1 cellular context compared by ENCODE assay signal in the genomic region with DNA sequence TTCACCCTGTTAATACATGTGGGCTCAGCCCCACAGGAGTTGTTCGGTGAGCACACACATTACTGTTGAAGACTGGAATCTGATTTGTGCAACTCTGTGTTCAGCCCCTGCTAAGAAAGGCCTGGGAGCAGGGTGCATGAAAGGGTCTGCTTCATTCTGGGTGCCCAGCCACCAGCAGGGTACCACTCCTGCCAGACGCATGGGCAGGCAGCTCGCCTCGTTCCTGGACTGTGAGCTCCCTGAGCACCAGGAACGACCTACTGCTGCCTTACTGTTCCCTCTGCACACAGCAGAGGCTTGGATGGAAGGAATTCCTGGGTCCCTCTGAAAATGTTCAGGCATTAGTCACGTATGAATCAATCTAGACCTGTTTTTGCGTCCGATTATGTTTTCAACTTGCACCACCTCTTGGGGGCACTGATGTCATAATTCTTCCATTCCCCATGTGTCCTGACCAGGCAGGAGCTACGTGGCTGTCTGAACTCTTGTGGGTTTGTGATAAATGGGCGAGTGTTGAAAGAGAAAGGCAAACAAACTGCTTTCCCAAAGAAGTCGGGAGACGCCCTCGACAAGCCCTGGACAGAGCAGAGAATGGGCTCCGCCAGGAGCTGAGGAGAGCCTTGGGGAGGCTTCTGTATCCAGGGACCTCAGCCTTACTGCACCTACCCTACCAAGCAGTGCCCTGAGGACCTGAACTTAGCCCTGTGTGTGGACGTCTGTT.
A peak's percentile ranks its signal among the peaks of the same experiment; 100 is the strongest.
TF ChIP-seq lines count a peak whose summit lies in the region.

No MANE protein-coding gene starts in this region.

TF ChIP-seq in K562, 482 proteins besides CTCF, POLR2A, EP300 and RAD21 (continued from another document and continues in another):
- no peak for TF ChIP-seq NR0B1 (IDR thresholded peaks at IDR 0.05; ENCODE audit: partially characterized antibody)
- TF ChIP-seq RHOXF2B (CRISPR knock-in tag; conservative IDR thresholded peaks at IDR 0.05) = no peak
- no peak for TF ChIP-seq NCOA1 (IDR thresholded peaks at IDR 0.05; ENCODE audit: low read depth)
- TF ChIP-seq, protein P1, sequence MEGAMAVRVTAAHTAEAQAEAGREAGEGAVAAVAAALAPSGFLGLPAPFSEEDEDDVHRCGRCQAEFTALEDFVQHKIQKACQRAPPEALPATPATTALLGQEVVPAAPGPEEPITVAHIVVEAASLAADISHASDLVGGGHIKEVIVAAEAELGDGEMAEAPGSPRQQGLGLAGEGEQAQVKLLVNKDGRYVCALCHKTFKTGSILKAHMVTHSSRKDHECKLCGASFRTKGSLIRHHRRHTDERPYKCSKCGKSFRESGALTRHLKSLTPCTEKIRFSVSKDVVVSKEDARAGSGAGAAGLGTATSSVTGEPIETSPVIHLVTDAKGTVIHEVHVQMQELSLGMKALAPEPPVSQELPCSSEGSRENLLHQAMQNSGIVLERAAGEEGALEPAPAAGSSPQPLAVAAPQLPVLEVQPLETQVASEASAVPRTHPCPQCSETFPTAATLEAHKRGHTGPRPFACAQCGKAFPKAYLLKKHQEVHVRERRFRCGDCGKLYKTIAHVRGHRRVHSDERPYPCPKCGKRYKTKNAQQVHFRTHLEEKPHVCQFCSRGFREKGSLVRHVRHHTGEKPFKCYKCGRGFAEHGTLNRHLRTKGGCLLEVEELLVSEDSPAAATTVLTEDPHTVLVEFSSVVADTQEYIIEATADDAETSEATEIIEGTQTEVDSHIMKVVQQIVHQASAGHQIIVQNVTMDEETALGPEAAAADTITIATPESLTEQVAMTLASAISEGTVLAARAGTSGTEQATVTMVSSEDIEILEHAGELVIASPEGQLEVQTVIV (CRISPR knock-in tag; IDR thresholded peaks at IDR 0.05; ENCODE audit: borderline replicate concordance) = no peak
- TF ChIP-seq HNRNPH1 (optimal IDR thresholded peaks at IDR 0.05; ENCODE audit: low read depth, low read length) = no peak
- no peak for TF ChIP-seq ZNF76 (CRISPR knock-in tag; IDR thresholded peaks at IDR 0.05; ENCODE audit: borderline replicate concordance)
- TF ChIP-seq ZNF695 (CRISPR knock-in tag; IDR thresholded peaks at IDR 0.05) = no peak
- no peak for TF ChIP-seq PURB (CRISPR knock-in tag; IDR thresholded peaks at IDR 0.05; ENCODE audit: low read depth)
- TF ChIP-seq ZNF780A (CRISPR knock-in tag; IDR thresholded peaks at IDR 0.05) = no peak
- TF ChIP-seq KAT8 (IDR thresholded peaks at IDR 0.05; ENCODE audit: low read depth) = no peak
- no peak for TF ChIP-seq NFXL1 (CRISPR knock-in tag; IDR thresholded peaks at IDR 0.05)
- TF ChIP-seq NKRF (IDR thresholded peaks at IDR 0.05; ENCODE audit: borderline replicate concordance) = no peak
- TF ChIP-seq ZNF764 (CRISPR knock-in tag; IDR thresholded peaks at IDR 0.05; ENCODE audit: low read depth) = no peak
- TF ChIP-seq FOXP1 (CRISPR knock-in tag; IDR thresholded peaks at IDR 0.05) = peak; percentile 48; the same call in 1 of the 2 replicates
- TF ChIP-seq, protein P2, sequence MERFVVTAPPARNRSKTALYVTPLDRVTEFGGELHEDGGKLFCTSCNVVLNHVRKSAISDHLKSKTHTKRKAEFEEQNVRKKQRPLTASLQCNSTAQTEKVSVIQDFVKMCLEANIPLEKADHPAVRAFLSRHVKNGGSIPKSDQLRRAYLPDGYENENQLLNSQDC (CRISPR knock-in tag; IDR thresholded peaks at IDR 0.05) = no peak
- 0 out of 2 replicates have a peak, but pooled peaks have one; percentile 39 for TF ChIP-seq GTF2F1 (IDR thresholded peaks at IDR 0.05; ENCODE audit: low read depth, low read length)
- TF ChIP-seq ZNF133 (CRISPR knock-in tag; IDR thresholded peaks at IDR 0.05) = no peak
- TF ChIP-seq, protein P3, sequence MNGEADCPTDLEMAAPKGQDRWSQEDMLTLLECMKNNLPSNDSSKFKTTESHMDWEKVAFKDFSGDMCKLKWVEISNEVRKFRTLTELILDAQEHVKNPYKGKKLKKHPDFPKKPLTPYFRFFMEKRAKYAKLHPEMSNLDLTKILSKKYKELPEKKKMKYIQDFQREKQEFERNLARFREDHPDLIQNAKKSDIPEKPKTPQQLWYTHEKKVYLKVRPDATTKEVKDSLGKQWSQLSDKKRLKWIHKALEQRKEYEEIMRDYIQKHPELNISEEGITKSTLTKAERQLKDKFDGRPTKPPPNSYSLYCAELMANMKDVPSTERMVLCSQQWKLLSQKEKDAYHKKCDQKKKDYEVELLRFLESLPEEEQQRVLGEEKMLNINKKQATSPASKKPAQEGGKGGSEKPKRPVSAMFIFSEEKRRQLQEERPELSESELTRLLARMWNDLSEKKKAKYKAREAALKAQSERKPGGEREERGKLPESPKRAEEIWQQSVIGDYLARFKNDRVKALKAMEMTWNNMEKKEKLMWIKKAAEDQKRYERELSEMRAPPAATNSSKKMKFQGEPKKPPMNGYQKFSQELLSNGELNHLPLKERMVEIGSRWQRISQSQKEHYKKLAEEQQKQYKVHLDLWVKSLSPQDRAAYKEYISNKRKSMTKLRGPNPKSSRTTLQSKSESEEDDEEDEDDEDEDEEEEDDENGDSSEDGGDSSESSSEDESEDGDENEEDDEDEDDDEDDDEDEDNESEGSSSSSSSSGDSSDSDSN (IDR thresholded peaks at IDR 0.05; ENCODE audit: borderline replicate concordance in 1 of 2, low read depth in 2 of 2, low read length in 2 of 2) = 0 out of 4 replicates have a peak, but pooled peaks of 1 of the 2 experiments have one; percentile 35
- TF ChIP-seq TEAD4 (IDR thresholded peaks at IDR 0.05; ENCODE audit: low read length) = peak; percentile 72
- no peak for TF ChIP-seq TEAD4 (CRISPR knock-in tag; IDR thresholded peaks at IDR 0.05; ENCODE audit: borderline replicate concordance)
- TF ChIP-seq THRB (CRISPR knock-in tag; conservative IDR thresholded peaks at IDR 0.05) = no peak
- no peak for TF ChIP-seq ZFP30 (CRISPR knock-in tag; IDR thresholded peaks at IDR 0.05; ENCODE audit: borderline replicate concordance)
- TF ChIP-seq ZNF224 (CRISPR knock-in tag; IDR thresholded peaks at IDR 0.05) = 0 out of 2 replicates have a peak, but pooled peaks have one; percentile 73
- peak; percentile 78 for TF ChIP-seq EP400 (IDR thresholded peaks at IDR 0.05)
- no peak for TF ChIP-seq ADNP (tag; IDR thresholded peaks at IDR 0.05)
- TF ChIP-seq MCM2 (IDR thresholded peaks at IDR 0.05; ENCODE audit: low read depth) = no peak
- no peak for TF ChIP-seq ZZZ3 (IDR thresholded peaks at IDR 0.05)
- TF ChIP-seq CCAR2 (IDR thresholded peaks at IDR 0.05; ENCODE audit: low read depth, low read length) = no peak
- no peak for TF ChIP-seq ZNF347 (CRISPR knock-in tag; IDR thresholded peaks at IDR 0.05; ENCODE audit: low read depth)
- TF ChIP-seq ZNF239 (CRISPR knock-in tag; IDR thresholded peaks at IDR 0.05) = no peak
- TF ChIP-seq, protein P4, sequence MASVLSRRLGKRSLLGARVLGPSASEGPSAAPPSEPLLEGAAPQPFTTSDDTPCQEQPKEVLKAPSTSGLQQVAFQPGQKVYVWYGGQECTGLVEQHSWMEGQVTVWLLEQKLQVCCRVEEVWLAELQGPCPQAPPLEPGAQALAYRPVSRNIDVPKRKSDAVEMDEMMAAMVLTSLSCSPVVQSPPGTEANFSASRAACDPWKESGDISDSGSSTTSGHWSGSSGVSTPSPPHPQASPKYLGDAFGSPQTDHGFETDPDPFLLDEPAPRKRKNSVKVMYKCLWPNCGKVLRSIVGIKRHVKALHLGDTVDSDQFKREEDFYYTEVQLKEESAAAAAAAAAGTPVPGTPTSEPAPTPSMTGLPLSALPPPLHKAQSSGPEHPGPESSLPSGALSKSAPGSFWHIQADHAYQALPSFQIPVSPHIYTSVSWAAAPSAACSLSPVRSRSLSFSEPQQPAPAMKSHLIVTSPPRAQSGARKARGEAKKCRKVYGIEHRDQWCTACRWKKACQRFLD (CRISPR knock-in tag; IDR thresholded peaks at IDR 0.05) = no peak
- TF ChIP-seq RUNX1 (IDR thresholded peaks at IDR 0.05; ENCODE audit: low read depth) = no peak; the same call in 1 of the 2 replicates
- TF ChIP-seq, protein P5, sequence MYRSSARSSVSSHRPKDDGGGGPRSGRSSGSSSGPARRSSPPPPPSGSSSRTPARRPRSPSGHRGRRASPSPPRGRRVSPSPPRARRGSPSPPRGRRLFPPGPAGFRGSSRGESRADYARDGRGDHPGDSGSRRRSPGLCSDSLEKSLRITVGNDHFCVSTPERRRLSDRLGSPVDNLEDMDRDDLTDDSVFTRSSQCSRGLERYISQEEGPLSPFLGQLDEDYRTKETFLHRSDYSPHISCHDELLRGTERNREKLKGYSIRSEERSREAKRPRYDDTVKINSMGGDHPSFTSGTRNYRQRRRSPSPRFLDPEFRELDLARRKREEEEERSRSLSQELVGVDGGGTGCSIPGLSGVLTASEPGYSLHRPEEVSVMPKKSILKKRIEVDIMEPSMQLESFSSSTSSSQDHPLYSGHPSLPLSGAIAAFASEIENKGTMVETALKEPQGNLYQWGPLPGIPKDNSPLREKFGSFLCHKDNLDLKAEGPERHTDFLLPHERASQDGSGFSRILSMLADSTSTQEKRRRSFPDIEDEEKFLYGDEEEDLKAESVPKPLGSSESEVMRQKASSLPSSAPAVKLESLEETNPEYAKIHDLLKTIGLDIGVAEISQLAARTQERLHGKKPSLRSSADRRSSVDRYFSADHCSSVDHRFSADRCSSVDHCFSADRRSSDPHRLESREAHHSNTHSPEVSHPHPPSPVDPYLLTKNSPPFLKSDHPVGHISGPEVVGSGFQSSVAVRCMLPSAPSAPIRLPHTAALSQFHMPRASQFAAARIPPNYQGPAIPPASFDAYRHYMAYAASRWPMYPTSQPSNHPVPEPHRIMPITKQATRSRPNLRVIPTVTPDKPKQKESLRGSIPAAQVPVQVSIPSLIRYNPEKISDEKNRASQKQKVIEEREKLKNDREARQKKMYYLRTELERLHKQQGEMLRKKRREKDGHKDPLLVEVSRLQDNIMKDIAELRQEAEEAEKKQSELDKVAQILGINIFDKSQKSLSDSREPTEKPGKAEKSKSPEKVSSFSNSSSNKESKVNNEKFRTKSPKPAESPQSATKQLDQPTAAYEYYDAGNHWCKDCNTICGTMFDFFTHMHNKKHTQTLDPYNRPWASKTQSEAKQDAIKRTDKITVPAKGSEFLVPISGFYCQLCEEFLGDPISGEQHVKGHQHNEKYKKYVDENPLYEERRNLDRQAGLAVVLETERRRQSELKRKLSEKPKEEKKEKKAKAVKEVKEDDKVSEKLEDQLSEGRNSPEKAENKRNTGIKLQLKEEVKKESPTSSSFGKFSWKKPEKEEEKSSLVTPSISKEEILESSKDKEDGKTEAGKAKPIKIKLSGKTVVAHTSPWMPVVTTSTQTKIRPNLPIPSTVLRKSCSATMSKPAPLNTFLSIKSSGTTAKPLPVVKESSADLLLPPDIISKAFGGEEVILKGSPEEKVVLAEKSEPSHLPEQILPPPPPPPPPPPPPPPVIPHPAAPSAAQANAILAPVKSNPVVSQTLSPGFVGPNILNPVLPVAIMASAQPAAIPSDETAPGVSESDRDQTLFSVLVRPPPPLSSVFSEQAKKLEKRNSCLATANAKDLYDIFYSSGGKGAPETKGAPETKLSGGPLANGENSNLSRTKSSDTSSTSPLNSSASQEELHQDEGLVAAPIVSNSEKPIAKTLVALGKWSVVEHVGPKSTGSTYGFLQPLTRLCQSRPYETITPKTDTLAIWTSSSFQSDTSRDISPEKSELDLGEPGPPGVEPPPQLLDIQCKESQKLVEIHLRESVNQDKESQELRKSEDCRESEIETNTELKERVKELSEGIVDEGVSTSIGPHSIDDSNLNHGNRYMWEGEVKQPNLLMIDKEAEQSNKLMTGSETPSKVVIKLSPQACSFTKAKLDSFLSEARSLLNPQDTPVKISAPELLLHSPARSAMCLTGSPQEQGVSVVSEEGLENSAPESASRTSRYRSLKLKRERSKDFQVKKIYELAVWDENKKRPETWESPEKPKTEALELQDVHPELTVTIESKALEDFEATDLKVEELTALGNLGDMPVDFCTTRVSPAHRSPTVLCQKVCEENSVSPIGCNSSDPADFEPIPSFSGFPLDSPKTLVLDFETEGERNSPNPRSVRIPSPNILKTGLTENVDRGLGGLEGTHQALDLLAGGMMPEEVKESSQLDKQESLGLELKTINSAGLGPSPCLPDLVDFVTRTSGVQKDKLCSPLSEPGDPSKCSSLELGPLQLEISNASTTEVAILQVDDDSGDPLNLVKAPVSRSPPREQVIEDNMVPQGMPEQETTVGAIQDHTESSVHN (IDR thresholded peaks at IDR 0.05; ENCODE audit: borderline replicate concordance in 1 of 2, low read depth in 1 of 2) = peak in 1 of 2 experiments; percentile 38; a peak in 1 of 4 replicates
- peak; percentile 87 for TF ChIP-seq CEBPG (CRISPR knock-in tag; IDR thresholded peaks at IDR 0.05)
- peak; percentile 72 to 83 for TF ChIP-seq CEBPG (tag; conservative IDR thresholded peaks at IDR 0.05 in 1 of 2, IDR thresholded peaks at IDR 0.05 in 1 of 2)
- no peak for TF ChIP-seq NCOA2 (IDR thresholded peaks at IDR 0.05; ENCODE audit: partially characterized antibody in 2 of 2)
- TF ChIP-seq ZNF354B (CRISPR knock-in tag; IDR thresholded peaks at IDR 0.05) = no peak
- no peak for TF ChIP-seq BRCA1 (IDR thresholded peaks at IDR 0.05)
- TF ChIP-seq BRCA1 (CRISPR knock-in tag; IDR thresholded peaks at IDR 0.05) = no peak
- TF ChIP-seq U2AF1 (optimal IDR thresholded peaks at IDR 0.05; ENCODE audit: low read depth, low read length) = no peak
- TF ChIP-seq STAT5B (CRISPR knock-in tag; IDR thresholded peaks at IDR 0.05) = no peak
